Comparison of ENCODE assay signal across 30 cellular contexts in genomic region chr10:70856454-70856853, GRCh38. TPM values are rescaled to one million over a fixed set of nuclear protein-coding genes. Genes with fewer than 3 reads are reported as not detected.
DNase-seq lines count a peak whose midpoint lies in the region; ATAC-seq, FAIRE-seq and TF ChIP-seq lines count a peak whose summit lies in the region.
"Had no signal": no experiment of that assay in that cellular context is flagged by ENCODE, and none has a peak within 500 bp of the region (broad histone marks: within the 10 kb centered on the region; RNA-seq: fewer than 3 reads in every experiment).

No MANE protein-coding gene starts in this region.

- no peak for TF ChIP-seq POLR2A in testis (IDR thresholded peaks at IDR 0.05)

- no peak overlapping the region for H3K4me3 Mint-ChIP-seq in activated T-cell treated with anti-CD3 and anti-CD28 coated beads, Interleukin-2, amount 50 U/mL, for 72 hours
- H3K4me3 Mint-ChIP-seq: activated B cell treated with CpG ODN at 0.5 μM for 24 hours, nephron had no signal

- intact Hi-C loops in testis (cut with DNase I; ENCODE audit: low total_unique reads) = no loop called here

- no peaks in the 10 kb centered on the region for H3K9me3 Mint-ChIP-seq in activated T-cell treated with anti-CD3 and anti-CD28 coated beads, Interleukin-2, amount 50 U/mL, for 72 hours
- H3K9me3 Mint-ChIP-seq: activated B cell treated with CpG ODN at 0.5 μM for 24 hours, nephron had no signal

- H3K4me2 ChIP-seq in KMS-11 = peak overlapping the region; percentile 48

- no peaks in the 10 kb centered on the region for H3K27me3 Mint-ChIP-seq in activated T-cell treated with anti-CD3 and anti-CD28 coated beads, Interleukin-2, amount 50 U/mL, for 72 hours (ENCODE audit: low read depth)
- H3K27me3 Mint-ChIP-seq: activated B cell treated with CpG ODN at 0.5 μM for 24 hours had no signal

- TF ChIP-seq CTCF in KMS-11 (conservative IDR thresholded peaks at IDR 0.05; ENCODE audit: low read depth, low read length) (no peak), testis (IDR thresholded peaks at IDR 0.05) (no peak), D721Med (IDR thresholded peaks at IDR 0.05; ENCODE audit: insufficient read depth, missing control alignments) (no peak)

- H4K20me1 ChIP-seq in KMS-11 (ENCODE audit: insufficient read depth) = no peaks in the 10 kb centered on the region

- no peaks in the 10 kb centered on the region for H3K79me2 ChIP-seq in KMS-11 (ENCODE audit: insufficient read depth, low read depth)

- H3K4me1 Mint-ChIP-seq in activated T-cell treated with anti-CD3 and anti-CD28 coated beads, Interleukin-2, amount 50 U/mL, for 72 hours (ENCODE audit: low read depth) = peaks cover 14% of the 10 kb centered on the region
- H3K4me1 Mint-ChIP-seq: activated B cell treated with CpG ODN at 0.5 μM for 24 hours, nephron had no signal

- H3K27ac Mint-ChIP-seq in activated T-cell treated with anti-CD3 and anti-CD28 coated beads, Interleukin-2, amount 50 U/mL, for 72 hours = peak overlapping the region; percentile 45
- H3K27ac Mint-ChIP-seq: activated B cell treated with CpG ODN at 0.5 μM for 24 hours, nephron had no signal

- H3K9me3 ChIP-seq in testis = no peaks in the 10 kb centered on the region
- H3K9me3 ChIP-seq: body of pancreas, thoracic aorta had no signal

- no peak overlapping the region for H3K4me3 ChIP-seq in KMS-11 (IDR thresholded peaks at IDR 0.05; ENCODE audit: insufficient read depth, low read depth, low read length)
- no peak overlapping the region for H3K4me3 ChIP-seq in testis
- H3K4me3 ChIP-seq: body of pancreas, thoracic aorta had no signal

- ATAC-seq in activated T-cell treated with anti-CD3 and anti-CD28 coated beads, Interleukin-2, amount 50 U/mL, for 72 hours (replicated peaks in 1 of 2) = no peak
- ATAC-seq: body of pancreas, left lobe of liver, PC-3 had no signal

- H3K36me3 Mint-ChIP-seq in activated T-cell treated with anti-CD3 and anti-CD28 coated beads, Interleukin-2, amount 50 U/mL, for 72 hours (ENCODE audit: insufficient read depth in 2 of 2) = peaks cover 14 to 29% of the 10 kb centered on the region in 2 donors

- no peak for DNase-seq in activated T-cell treated with anti-CD3 and anti-CD28 coated beads, Interleukin-2, amount 50 U/mL, for 72 hours
- DNase-seq in activated T-cell treated with anti-CD3 and anti-CD28 coated beads, Interleukin-2, amount 50 U/mL, for 48 hours = no peak
- DNase-seq in fibroblast of peridontal ligament (ENCODE audit: extremely low read depth) (peak; percentile 20), testis (peak; percentile 38), NCI-H526 (lab: John Stamatoyannopoulos, UW) (no peak), D721Med (ENCODE audit: insufficient read length, low spot score) (no peak)
- no peak for DNase-seq in effector CD4-positive, alpha-beta T cell
- DNase-seq: activated B cell treated with CpG ODN at 0.5 μM for 24 hours; activated CD4-positive, alpha-beta T cell treated with anti-CD3 and anti-CD28 coated beads, Interleukin-2, amount 50 U/mL, for 48 hours; activated CD8-positive, alpha-beta memory T cell treated with anti-CD3 and anti-CD28 coated beads, Interleukin-2, amount 50 U/mL, for 4 hours; activated gamma-delta T cell treated with Interleukin-2 at 50 U/mL for 16 hours; C1 segment of cervical spinal cord; Calu3; foreskin fibroblast; hippocampal formation; KG1; NCI-H1048; NCI-H187; NCI-H345; NCI-H82; PC-3; SHP77; stimulated activated CD4-positive, alpha-beta T cell treated with anti-CD3 and anti-CD28 coated beads, Interleukin-2, amount 100 ng/mL, for 48 hours; stimulated activated naive CD4-positive, alpha-beta T cell; T1000 had no signal

- peaks cover 38% of the 10 kb centered on the region for H3K4me1 ChIP-seq in KMS-11 (ENCODE audit: low read depth, poor library complexity, severe bottlenecking)
- no peaks in the 10 kb centered on the region for H3K4me1 ChIP-seq in testis

- H3K27me3 ChIP-seq in KMS-11 (ENCODE audit: insufficient read depth, low read depth) (peaks cover 5% of the 10 kb centered on the region; the same call in 1 of the 2 replicates), testis (no peaks in the 10 kb centered on the region)
- H3K27me3 ChIP-seq: body of pancreas had no signal

- FAIRE-seq in D721Med (lab: Jason Lieb, UNC) = no peak

- 74 to 78% methylated on average over 2 of the region's 2 CpGs for WGBS in testis, 2 donors

- peak overlapping the region; percentile 21; the same call in 1 of the 2 replicates for H3K27ac ChIP-seq in KMS-11
- no peak overlapping the region for H3K27ac ChIP-seq in testis
- H3K27ac ChIP-seq: thoracic aorta had no signal

- H3K9ac ChIP-seq in KMS-11 = no peak overlapping the region

- H3K36me3 ChIP-seq in KMS-11 (ENCODE audit: insufficient read depth) (no peaks in the 10 kb centered on the region), testis (ENCODE audit: low read depth, missing control alignments) (no peaks in the 10 kb centered on the region)

- no peak overlapping the region for H2AFZ ChIP-seq in KMS-11 (ENCODE audit: low read depth)

RNA-seq across cellular contexts. Expression of gene PCBD1, which starts 31.9 kb away (rescaled TPM):
- total RNA-seq in activated T-cell treated with anti-CD3 and anti-CD28 coated beads, Interleukin-2, amount 50 U/mL, for 72 hours = 10 to 100 TPM; 40.3 to 49.1 TPM
- 10 to 100 TPM; 61.9 to 71.2 TPM for total RNA-seq in testis
- polyA plus RNA-seq in testis (ENCODE audit: insufficient read depth, low read depth, low replicate concordance) = 49.6 TPM

RNA-seq across cellular contexts. Expression of gene SGPL1, which starts 40.7 kb away (rescaled TPM):
- total RNA-seq in activated T-cell treated with anti-CD3 and anti-CD28 coated beads, Interleukin-2, amount 50 U/mL, for 72 hours = 10 to 100 TPM; 61.3 to 77.6 TPM
- 10 to 100 TPM; 64.2 to 70.1 TPM for total RNA-seq in testis
- polyA plus RNA-seq in testis (ENCODE audit: insufficient read depth, low read depth, low replicate concordance) = 38.5 TPM

Comparison
In these comparisons a context has a peak if more than half of its experiments do, and no peak if none do; other contexts are left out.
1. DNase-seq: peak in fibroblast of peridontal ligament (single experiment) and testis (single experiment); none in activated T-cell treated with anti-CD3 and anti-CD28 coated beads, Interleukin-2, amount 50 U/mL, for 72 hours (0 of 2), activated T-cell treated with anti-CD3 and anti-CD28 coated beads, Interleukin-2, amount 50 U/mL, for 48 hours (0 of 2), NCI-H526 (0 of 2), effector CD4-positive, alpha-beta T cell (single experiment) and D721Med (single experiment).